ENCODE assay signal across 2 cellular contexts in the genomic region with DNA sequence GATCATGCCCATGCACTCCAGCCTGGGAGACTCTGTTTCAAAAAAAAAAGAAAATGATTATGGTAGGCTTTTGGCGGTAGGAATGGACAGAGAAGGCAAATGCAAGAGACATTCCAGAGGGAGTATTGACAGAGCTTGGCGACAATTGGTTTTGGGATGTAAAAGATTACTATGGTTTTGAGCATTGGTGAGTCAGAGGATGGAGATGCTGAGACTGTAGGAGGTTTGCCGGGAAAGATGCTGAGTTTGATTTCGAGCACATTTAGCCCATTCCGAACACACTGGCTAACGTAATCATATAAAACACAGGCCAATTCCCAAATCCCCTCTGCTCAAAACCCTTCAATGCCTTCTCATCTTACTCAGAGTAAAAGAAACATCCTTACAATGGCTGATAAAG.
TF ChIP-seq lines count a peak whose summit lies in the region.

No MANE protein-coding gene starts in this region.

TF ChIP-seq in A549, 52 proteins besides CTCF, POLR2A, EP300 and RAD21 (continued from another document):
- TF ChIP-seq REST (IDR thresholded peaks at IDR 0.05) (no peak), JUNB (IDR thresholded peaks at IDR 0.05) (no peak), FOSL2 (IDR thresholded peaks at IDR 0.05) (no peak), FOSL2 (CRISPR knock-in tag; IDR thresholded peaks at IDR 0.05) (0 out of 2 replicates have a peak, but pooled peaks have one; percentile 30), KDM1A (IDR thresholded peaks at IDR 0.05; ENCODE audit: low read depth) (no peak), ZNF302 (CRISPR knock-in tag; IDR thresholded peaks at IDR 0.05) (no peak), HDAC2 (IDR thresholded peaks at IDR 0.05) (no peak)

TF ChIP-seq in HCT116, 20 proteins besides CTCF, POLR2A, EP300 and RAD21 (continued from another document):
- no peak for TF ChIP-seq REST (IDR thresholded peaks at IDR 0.05; ENCODE audit: low read depth)
- TF ChIP-seq MAX (IDR thresholded peaks at IDR 0.05), result no peak
- TF ChIP-seq EGR1 (IDR thresholded peaks at IDR 0.05; ENCODE audit: low read depth), result no peak
- no peak for TF ChIP-seq ELF1 (IDR thresholded peaks at IDR 0.05; ENCODE audit: borderline replicate concordance, low read depth)
- TF ChIP-seq ZNF274 (IDR thresholded peaks at IDR 0.05; ENCODE audit: low read depth, low read length), result no peak
- no peak for TF ChIP-seq SRF (IDR thresholded peaks at IDR 0.05; ENCODE audit: low read depth)
- TF ChIP-seq EZH2phosphoT487 (IDR thresholded peaks at IDR 0.05; ENCODE audit: borderline replicate concordance), result no peak
- TF ChIP-seq SP1 (IDR thresholded peaks at IDR 0.05; ENCODE audit: low read depth), result no peak
- no peak for TF ChIP-seq POLR2AphosphoS5 (IDR thresholded peaks at IDR 0.05; ENCODE audit: low read depth, low read length)
- TF ChIP-seq FOSL1 (IDR thresholded peaks at IDR 0.05; ENCODE audit: low read depth), result no peak
- TF ChIP-seq JUND (IDR thresholded peaks at IDR 0.05), result no peak
- TF ChIP-seq ATF3 (IDR thresholded peaks at IDR 0.05), result no peak
